In genomic region chr4:168480991-168481588, GRCh38 we compare ENCODE assay signal across 8 cellular contexts. TPM values are rescaled to one million over a fixed set of nuclear protein-coding genes. Genes with fewer than 3 reads are reported as not detected.
DNase-seq lines count a peak whose midpoint lies in the region; ATAC-seq, FAIRE-seq and TF ChIP-seq lines count a peak whose summit lies in the region.

No MANE protein-coding gene starts in this region.

- DNase-seq in LoVo (ENCODE audit: low spot score) (peak; percentile 80), UCSD-AML1 (lab: John Stamatoyannopoulos, UW; ENCODE audit: unreplicated experiment) (peak; percentile 17), lower leg skin (ENCODE audit: low spot score in 2 of 2) (no peak)
- peak; percentile 32 for DNase-seq in stimulated activated naive CD8-positive, alpha-beta T cell treated with anti-CD3 and anti-CD28 coated beads, Interleukin-15, Interleukin-2, amounts not matched to agents 100 U/mL and 50 U/mL, for 24 hours

- 7% methylated on average over 7 of the region's 7 CpGs for WGBS in lower leg skin, 2 donors

- H3K9me2 ChIP-seq in DOHH2 (replicated peaks; ENCODE audit: control insufficient read depth, low read length): no peaks in the 10 kb centered on the region; the same call in 1 of the 2 replicates

- H3K79me2 ChIP-seq in DOHH2 (ENCODE audit: control insufficient read depth, low read length): no peaks in the 10 kb centered on the region

- no peaks in the 10 kb centered on the region for H3K36me3 ChIP-seq in DOHH2 (ENCODE audit: control insufficient read depth, low read length)

- intact Hi-C loops in lower leg skin (cut with DNase I; ENCODE audit: low total_unique reads): no loop called here

- peaks cover 15% of the 10 kb centered on the region for H3K4me1 ChIP-seq in DOHH2 (ENCODE audit: control insufficient read depth, low read length)

- peak; percentile 32 for ATAC-seq in GM21723 (IDR thresholded peaks at IDR 0.05; ENCODE audit: unreplicated experiment)
- ATAC-seq in stimulated activated naive CD8-positive, alpha-beta T cell treated with anti-CD3 and anti-CD28 coated beads, Interleukin-15, Interleukin-2, amounts not matched to agents 100 U/mL and 50 U/mL, for 24 hours: peak; percentile 63
- no peak for ATAC-seq in HG02763 (IDR thresholded peaks at IDR 0.05; ENCODE audit: unreplicated experiment)

- H3K4me3 ChIP-seq in DOHH2 (ENCODE audit: low read length) (peak overlapping the region; percentile 75), lower leg skin (ENCODE audit: low read depth, poor library complexity, severe bottlenecking) (peak overlapping the region; percentile 70)

- H4K20me1 ChIP-seq in DOHH2 (ENCODE audit: control insufficient read depth, insufficient read depth, low read depth, low read length): no peaks in the 10 kb centered on the region

- H3K9me3 ChIP-seq in DOHH2 (ENCODE audit: control insufficient read depth, insufficient read depth, low read length): no peaks in the 10 kb centered on the region

- H3K27me3 ChIP-seq in DOHH2 (ENCODE audit: control insufficient read depth, low read length): peaks cover 21% of the 10 kb centered on the region

- H3F3A ChIP-seq in DOHH2 (ENCODE audit: control insufficient read depth, insufficient read depth): no peaks in the 10 kb centered on the region

- no peak for TF ChIP-seq POLR2A in lower leg skin (IDR thresholded peaks at IDR 0.05)

- peak overlapping the region; percentile 78 for H3K4me2 ChIP-seq in DOHH2 (ENCODE audit: low read length)

- TF ChIP-seq CTCF in DOHH2 (IDR thresholded peaks at IDR 0.05; ENCODE audit: low read depth, low read length, poor library complexity, severe bottlenecking) (no peak), lower leg skin (IDR thresholded peaks at IDR 0.05) (no peak)

- no peak overlapping the region for H3K27ac ChIP-seq in DOHH2 (ENCODE audit: low read depth, low read length)

- FAIRE-seq in colon (lab: Jason Lieb, UNC): peak; percentile 84

RNA-seq across cellular contexts. Expression of gene DDX60L, which starts 0.8 kb away (rescaled TPM):
- total RNA-seq in lower leg skin: 1 to 10 TPM; 2.6 to 9.3 (median 4.4) TPM

RNA-seq across cellular contexts. Expression of gene PALLD, which starts 15.8 kb away (rescaled TPM):
- total RNA-seq in lower leg skin: 100 to 1,000 TPM in 1 of 4 donors, 10 to 100 TPM in 3; 46.1 to 103 (median 77.6) TPM

Comparison
In these comparisons a context has a peak if more than half of its experiments do, and no peak if none do; other contexts are left out.
1. DNase-seq: peak in LoVo (single experiment), UCSD-AML1 (single experiment) and stimulated activated naive CD8-positive, alpha-beta T cell treated with anti-CD3 and anti-CD28 coated beads, Interleukin-15, Interleukin-2, amounts not matched to agents 100 U/mL and 50 U/mL, for 24 hours (single experiment); none in lower leg skin (0 of 2).